21 cellular contexts compared by ENCODE assay signal in the genomic region with DNA sequence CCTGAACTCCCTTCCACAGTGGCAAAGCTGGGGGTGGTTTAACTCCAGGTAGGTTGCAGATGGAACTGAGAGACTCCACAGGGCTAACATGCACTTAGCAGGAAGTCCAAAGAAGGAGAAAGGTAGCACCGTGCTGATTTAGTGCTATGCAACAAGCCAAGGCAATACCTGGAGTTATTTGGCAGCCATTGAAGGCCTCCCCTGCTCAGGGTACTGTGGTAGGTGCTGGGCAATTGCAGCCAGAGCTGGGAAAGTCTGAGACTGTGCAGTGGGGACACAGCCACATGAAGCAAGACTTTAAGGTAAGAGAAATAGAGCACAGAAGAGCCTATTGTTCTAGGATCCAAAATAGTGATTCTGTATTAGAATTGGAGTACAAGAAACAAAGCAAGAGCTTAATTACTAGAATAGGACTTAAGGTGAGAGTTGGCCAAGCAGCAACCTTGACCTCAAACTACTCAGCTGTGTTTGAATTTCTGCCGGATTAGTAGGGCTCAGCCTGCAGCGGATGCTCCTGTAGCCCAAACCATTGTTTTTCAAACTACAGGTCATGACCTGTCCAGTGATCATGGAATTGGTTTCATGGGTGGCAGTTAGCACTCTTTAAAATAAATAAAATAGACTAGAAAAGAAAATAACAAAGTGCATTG.
A peak's percentile ranks its signal among the peaks of the same experiment; 100 is the strongest.
DNase-seq lines count a peak whose midpoint lies in the region; ATAC-seq, FAIRE-seq and TF ChIP-seq lines count a peak whose summit lies in the region.
"Had no signal": no experiment of that assay in that cellular context is flagged by ENCODE, and none has a peak within 500 bp of the region (broad histone marks: within the 10 kb centered on the region; RNA-seq: fewer than 3 reads in every experiment).

No MANE protein-coding gene starts in this region.

- H3K27me3 ChIP-seq in K562 (ENCODE audit: control insufficient read depth in 2 of 2, insufficient read depth in 2 of 2, low read length in 2 of 2) (peaks cover 2 to 17% of the 10 kb centered on the region in 2 experiments; a peak in 3 of 5 replicates), Caco-2 (replicated peaks; ENCODE audit: control insufficient read depth, insufficient read depth, low read length) (no peaks in the 10 kb centered on the region)
- H3K27me3 ChIP-seq: BE2C had no signal

- no peak for TF ChIP-seq EP300 in K562 (IDR thresholded peaks at IDR 0.05; ENCODE audit: low read length)

- CTCF ChIA-PET in K562 (lab: Yijun Ruan, JAX; ENCODE audit: low intra/inter-chr PET ratio), result no interaction called here
- CTCF ChIA-PET in Caco-2 (lab: Charles Lee), result no interaction called here

- peaks cover 24% of the 10 kb centered on the region for H3K27me3 Mint-ChIP-seq in stimulated activated naive CD8-positive, alpha-beta T cell treated with anti-CD3 and anti-CD28 coated beads, Interleukin-15, amount 100 ng/mL, for 72 hours
- no peaks in the 10 kb centered on the region for H3K27me3 Mint-ChIP-seq in Caco-2 (ENCODE audit: insufficient read depth, unreplicated experiment)
- H3K27me3 Mint-ChIP-seq: CD4-positive, alpha-beta T cell had no signal

- TF ChIP-seq POLR2A in K562 (conservative IDR thresholded peaks at IDR 0.05), result no peak

- peaks cover 0 to 3% of the 10 kb centered on the region in 2 experiments; a peak in 1 of 5 replicates for H3K4me1 ChIP-seq in K562 (replicated peaks in 1 of 2; ENCODE audit: control insufficient read depth in 2 of 2, insufficient read depth in 2 of 2, low read length in 2 of 2)
- no peaks in the 10 kb centered on the region for H3K4me1 ChIP-seq in Caco-2
- H3K4me1 ChIP-seq: BE2C had no signal

- H3K9me3 ChIP-seq in K562 (replicated peaks; ENCODE audit: control insufficient read depth, insufficient read depth, low read depth, low read length) (no peaks in the 10 kb centered on the region), Caco-2 (no peaks in the 10 kb centered on the region)
- H3K9me3 ChIP-seq: BE2C had no signal

- peaks cover 10 to 20% of the 10 kb centered on the region in 2 donors for H3K9me3 Mint-ChIP-seq in stimulated activated naive CD8-positive, alpha-beta T cell treated with anti-CD3 and anti-CD28 coated beads, Interleukin-15, amount 100 ng/mL, for 72 hours
- peaks cover 7% of the 10 kb centered on the region for H3K9me3 Mint-ChIP-seq in stimulated activated effector memory CD8-positive, alpha-beta T cell treated with anti-CD3 and anti-CD28 coated beads, Interleukin-12 subunit alpha, Interleukin-12 subunit beta, amount 100 ng/mL, for 72 hours
- no peaks in the 10 kb centered on the region for H3K9me3 Mint-ChIP-seq in Caco-2 (ENCODE audit: unreplicated experiment)

- no TSS peak for BruUV-seq in K562 (replicated peaks; lab: Mats Ljungman, UMichigan)
- BruUV-seq in Caco-2 (replicated peaks; lab: Mats Ljungman, UMichigan), result no TSS peak

- DNase-seq in stimulated activated naive CD8-positive, alpha-beta T cell treated with anti-CD3 and anti-CD28 coated beads, Interleukin-15, amount 100 ng/mL, for 72 hours, result no peak
- no peak for DNase-seq in stimulated activated naive CD8-positive, alpha-beta T cell treated with anti-CD3 and anti-CD28 coated beads, Interleukin-15, Interleukin-2, amounts not matched to agents 100 U/mL and 50 U/mL, for 24 hours
- DNase-seq in K562 (ENCODE audit: extremely low read depth in 1 of 4, low spot score in 3 of 4) (no peak), Caco-2 (no peak), NCI-H1436 (lab: John Stamatoyannopoulos, UW) (no peak)
- DNase-seq in stimulated activated effector memory CD8-positive, alpha-beta T cell treated with anti-CD3 and anti-CD28 coated beads, Interleukin-12 subunit alpha, Interleukin-12 subunit beta, amount 100 ng/mL, for 72 hours (ENCODE audit: low spot score in 2 of 2), result no peak
- no peak for DNase-seq in stimulated activated CD4-positive, alpha-beta T cell treated with anti-CD3 and anti-CD28 coated beads, Interleukin-2, amount 100 ng/mL, for 24 hours
- DNase-seq: ACHN; BE2C; CD4-positive, alpha-beta T cell; DMS153; DMS79; GDM1; H9; KBM-7 had no signal

- no peaks in the 10 kb centered on the region for H3K79me2 ChIP-seq in K562 (ENCODE audit: control insufficient read depth, insufficient read depth, low read length)

- H3K4me1 Mint-ChIP-seq in stimulated activated naive CD8-positive, alpha-beta T cell treated with anti-CD3 and anti-CD28 coated beads, Interleukin-15, amount 100 ng/mL, for 72 hours, result peaks cover 9% of the 10 kb centered on the region
- H3K4me1 Mint-ChIP-seq in stimulated activated effector memory CD8-positive, alpha-beta T cell treated with anti-CD3 and anti-CD28 coated beads, Interleukin-12 subunit alpha, Interleukin-12 subunit beta, amount 100 ng/mL, for 72 hours, result no peaks in the 10 kb centered on the region
- H3K4me1 Mint-ChIP-seq in Caco-2 (ENCODE audit: low read depth, unreplicated experiment), result no peaks in the 10 kb centered on the region

- ATAC-seq in stimulated activated naive CD8-positive, alpha-beta T cell treated with anti-CD3 and anti-CD28 coated beads, Interleukin-15, amount 100 ng/mL, for 72 hours, result peak; percentile 15
- no peak for ATAC-seq in stimulated activated naive CD8-positive, alpha-beta T cell treated with anti-CD3 and anti-CD28 coated beads, Interleukin-15, Interleukin-2, amounts not matched to agents 100 U/mL and 50 U/mL, for 24 hours
- ATAC-seq in K562 (no peak), esophagus mucosa (peak; percentile 54)
- ATAC-seq in stimulated activated effector memory CD8-positive, alpha-beta T cell treated with anti-CD3 and anti-CD28 coated beads, Interleukin-12 subunit alpha, Interleukin-12 subunit beta, amount 100 ng/mL, for 72 hours, result peak; percentile 28

- H3K9ac ChIP-seq in K562 (ENCODE audit: insufficient read depth in 1 of 2, low read depth in 2 of 2, low read length in 2 of 2), result no peak overlapping the region
- H3K9ac ChIP-seq: GM23248 had no signal

- H3K27ac ChIP-seq in K562 (ENCODE audit: extremely low read depth, low read depth, low read length), result no peak overlapping the region
- H3K27ac ChIP-seq: C4-2B, GM23248 had no signal

- H2AFZ ChIP-seq in K562 (ENCODE audit: low read depth, low read length), result no peak overlapping the region
- H2AFZ ChIP-seq: GM23248 had no signal

- POLR2A ChIA-PET in K562 (lab: Yijun Ruan, JAX), result interaction anchor here (0.7 kb wide), 1 partner anchor 33 kb away, joined by 3 read pairs; no protein-coding TSS in a partner anchor
- POLR2A ChIA-PET in Caco-2 (lab: Charles Lee), result no interaction called here

- TF ChIP-seq RAD21 in K562 (CRISPR knock-in tag; conservative IDR thresholded peaks at IDR 0.05 in 1 of 2, IDR thresholded peaks at IDR 0.05 in 1 of 2), result no peak

- peak; percentile 11 for FAIRE-seq in K562 (lab: Jason Lieb, UNC)
- FAIRE-seq: A204.1, GM12892, GM18507 had no signal

- no peaks in the 10 kb centered on the region for H3K9me1 ChIP-seq in K562 (ENCODE audit: control insufficient read depth, insufficient read depth, low read length)

- H3K36me3 ChIP-seq in K562 (ENCODE audit: control insufficient read depth, insufficient read depth, low read length), result no peaks in the 10 kb centered on the region
- no peaks in the 10 kb centered on the region for H3K36me3 ChIP-seq in Caco-2 (ENCODE audit: control insufficient read depth, insufficient read depth, low read length)
- H3K36me3 ChIP-seq: BE2C had no signal

- H4K20me1 ChIP-seq in K562 (replicated peaks; ENCODE audit: control insufficient read depth, insufficient read depth, low read length), result no peaks in the 10 kb centered on the region

- in situ Hi-C loops in K562 (cut with MboI), result no loop called here

- no peak overlapping the region for H3K4me2 ChIP-seq in K562 (ENCODE audit: insufficient read depth, low read length)

- H3K4me3 Mint-ChIP-seq in stimulated activated naive CD8-positive, alpha-beta T cell treated with anti-CD3 and anti-CD28 coated beads, Interleukin-15, amount 100 ng/mL, for 72 hours, result no peak overlapping the region
- no peak overlapping the region for H3K4me3 Mint-ChIP-seq in stimulated activated effector memory CD8-positive, alpha-beta T cell treated with anti-CD3 and anti-CD28 coated beads, Interleukin-12 subunit alpha, Interleukin-12 subunit beta, amount 100 ng/mL, for 72 hours
- no peak overlapping the region for H3K4me3 Mint-ChIP-seq in Caco-2 (ENCODE audit: unreplicated experiment)
- H3K4me3 Mint-ChIP-seq: CD4-positive, alpha-beta T cell; H9 had no signal

- intact Hi-C loops in K562 (cut with micrococcal nuclease), result no loop called here
- intact Hi-C loops in Caco-2 (cut with micrococcal nuclease; ENCODE audit: unreplicated experiment), result no loop called here

- H3K4me3 ChIP-seq in K562 (no peak overlapping the region), Caco-2 (ENCODE audit: low read depth, low read length) (no peak overlapping the region)
- H3K4me3 ChIP-seq: GM23248 had no signal

- H3K36me3 Mint-ChIP-seq in stimulated activated effector memory CD8-positive, alpha-beta T cell treated with anti-CD3 and anti-CD28 coated beads, Interleukin-12 subunit alpha, Interleukin-12 subunit beta, amount 100 ng/mL, for 72 hours, result no peaks in the 10 kb centered on the region
- H3K36me3 Mint-ChIP-seq in Caco-2 (ENCODE audit: insufficient read depth, unreplicated experiment), result no peaks in the 10 kb centered on the region

- no peak overlapping the region for H3K27ac Mint-ChIP-seq in stimulated activated naive CD8-positive, alpha-beta T cell treated with anti-CD3 and anti-CD28 coated beads, Interleukin-15, amount 100 ng/mL, for 72 hours
- no peak overlapping the region for H3K27ac Mint-ChIP-seq in stimulated activated effector memory CD8-positive, alpha-beta T cell treated with anti-CD3 and anti-CD28 coated beads, Interleukin-12 subunit alpha, Interleukin-12 subunit beta, amount 100 ng/mL, for 72 hours
- H3K27ac Mint-ChIP-seq in Caco-2 (ENCODE audit: unreplicated experiment), result no peak overlapping the region
- H3K27ac Mint-ChIP-seq: CD4-positive, alpha-beta T cell; H9 had no signal

- TF ChIP-seq CTCF in K562 (IDR thresholded peaks at IDR 0.05 in 2 of 3, conservative IDR thresholded peaks at IDR 0.05 in 1 of 3; ENCODE audit: insufficient read depth in 2 of 3, low read depth in 1 of 3, low read length in 3 of 3) (no peak), Caco-2 (IDR thresholded peaks at IDR 0.05; ENCODE audit: insufficient read depth in 1 of 2, low read depth in 1 of 2, low read length in 1 of 2, severe bottlenecking in 1 of 2, unreplicated experiment in 1 of 2) (no peak)

- WGBS in K562 (ENCODE audit: insufficient coverage, low coverage, missing lambda C conversion rate), result 2% methylated on average over 3 of the region's 3 CpGs

TF ChIP-seq in K562, 482 proteins besides CTCF, POLR2A, EP300 and RAD21 (continues in another document):
- TF ChIP-seq ZBTB17 (CRISPR knock-in tag; IDR thresholded peaks at IDR 0.05) (no peak), CCAR2 (IDR thresholded peaks at IDR 0.05; ENCODE audit: low read depth, low read length) (no peak), ZNF274 (IDR thresholded peaks at IDR 0.05; ENCODE audit: borderline replicate concordance, low read depth, low read length) (no peak), IRF2 (CRISPR knock-in tag; IDR thresholded peaks at IDR 0.05) (no peak)
- TF ChIP-seq, protein P1, sequence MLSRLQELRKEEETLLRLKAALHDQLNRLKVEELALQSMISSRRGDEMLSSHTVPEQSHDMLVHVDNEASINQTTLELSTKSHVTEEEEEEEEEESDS (CRISPR knock-in tag; IDR thresholded peaks at IDR 0.05), result no peak

Comparison
In these comparisons a context has a peak if more than half of its experiments do, and no peak if none do; other contexts are left out.
1. ATAC-seq: peak in stimulated activated naive CD8-positive, alpha-beta T cell treated with anti-CD3 and anti-CD28 coated beads, Interleukin-15, amount 100 ng/mL, for 72 hours (single experiment), esophagus mucosa (single experiment) and stimulated activated effector memory CD8-positive, alpha-beta T cell treated with anti-CD3 and anti-CD28 coated beads, Interleukin-12 subunit alpha, Interleukin-12 subunit beta, amount 100 ng/mL, for 72 hours (single experiment); none in stimulated activated naive CD8-positive, alpha-beta T cell treated with anti-CD3 and anti-CD28 coated beads, Interleukin-15, Interleukin-2, amounts not matched to agents 100 U/mL and 50 U/mL, for 24 hours (single experiment) and K562 (single experiment).